8 cellular contexts compared by ENCODE assay signal in the genomic region with DNA sequence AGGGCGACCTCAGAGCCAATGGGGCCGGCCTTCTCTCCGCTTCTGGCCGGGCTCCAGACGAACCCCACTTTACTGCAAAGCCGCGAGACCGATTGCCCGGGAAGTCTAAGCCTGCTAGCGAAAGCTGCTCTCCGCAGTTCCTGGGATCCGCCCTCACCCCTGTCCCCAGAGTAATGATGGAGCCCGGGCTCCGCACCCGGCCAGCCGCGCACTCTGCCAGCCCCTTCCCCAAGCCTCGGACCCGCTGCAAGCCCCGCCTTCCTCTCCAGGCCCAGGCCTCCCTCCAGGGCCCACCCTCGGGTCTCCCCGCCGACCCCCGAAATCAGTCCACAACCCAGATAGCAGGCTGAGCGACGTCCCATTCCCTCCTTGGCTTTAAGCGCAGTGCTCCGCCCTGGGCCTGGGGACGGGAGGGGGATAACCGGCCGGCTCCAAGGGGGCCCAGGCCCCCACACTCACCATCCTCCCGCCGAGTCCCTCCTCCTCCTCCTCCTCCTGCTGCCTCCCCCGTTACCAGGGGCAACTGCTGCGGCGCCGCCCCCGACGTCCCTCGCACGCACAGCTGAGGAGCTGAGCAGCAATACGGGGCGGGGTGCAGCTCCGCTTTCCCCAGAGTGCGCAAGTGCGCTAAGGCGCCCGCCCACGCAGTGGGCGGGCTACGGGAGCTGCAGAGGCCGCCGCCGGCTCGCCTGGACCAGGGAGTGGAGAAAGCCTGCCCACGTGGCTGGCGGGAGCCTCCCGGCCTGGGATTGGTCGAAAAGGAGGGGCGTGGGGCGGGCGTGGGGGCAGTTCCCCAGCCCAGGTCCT. TPM values are rescaled to one million over a fixed set of nuclear protein-coding genes. Genes with fewer than 3 reads are reported as not detected.
DNase-seq lines count a peak whose midpoint lies in the region; ATAC-seq and TF ChIP-seq lines count a peak whose summit lies in the region.

A gene with protein sequence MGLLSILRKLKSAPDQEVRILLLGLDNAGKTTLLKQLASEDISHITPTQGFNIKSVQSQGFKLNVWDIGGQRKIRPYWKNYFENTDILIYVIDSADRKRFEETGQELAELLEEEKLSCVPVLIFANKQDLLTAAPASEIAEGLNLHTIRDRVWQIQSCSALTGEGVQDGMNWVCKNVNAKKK (minus strand): TSS at position 584 of the 807 bp plus-strand sequence. CDS start 122 bp downstream, at position 462.

- peaks cover 44% of the 10 kb centered on the region for H3K4me1 Mint-ChIP-seq in activated B cell treated with CpG ODN at 0.5 μM for 24 hours

- peak within 1 kb of the TSS; percentile 95 for H3K4me3 Mint-ChIP-seq in activated B cell treated with CpG ODN at 0.5 μM for 24 hours

- H3K27ac Mint-ChIP-seq in activated B cell treated with CpG ODN at 0.5 μM for 24 hours, result peak within 1 kb of the TSS; percentile 92

- no peaks in the 10 kb centered on the region for H3K9me3 Mint-ChIP-seq in activated B cell treated with CpG ODN at 0.5 μM for 24 hours

- ATAC-seq in HG03175 (IDR thresholded peaks at IDR 0.05; ENCODE audit: unreplicated experiment), result peak; percentile 79
- ATAC-seq in activated B cell treated with CpG ODN at 0.5 μM for 24 hours (ENCODE audit: low read depth), result peak; percentile 85

- peaks cover 21% of the 10 kb centered on the region for H3K36me3 Mint-ChIP-seq in activated B cell treated with CpG ODN at 0.5 μM for 24 hours (ENCODE audit: low read depth)

- intact Hi-C loops in activated B cell treated with CpG ODN at 0.5 μM for 24 hours (cut with micrococcal nuclease), result loop anchor here (1.0 to 5.0 kb wide), 10 partner anchors 29 to 653 kb away; a partner anchor contains a TSS

- TF ChIP-seq CTCF in AG09319 (IDR thresholded peaks at IDR 0.05; ENCODE audit: low read depth, low read length), result no peak; the same call in 1 of the 2 replicates
- TF ChIP-seq CTCF in activated B cell treated with CpG ODN at 0.5 μM for 24 hours (IDR thresholded peaks at IDR 0.05), result no peak

- peak; percentile 61 for TF ChIP-seq POLR2A in GM18951 (IDR thresholded peaks at IDR 0.05; ENCODE audit: extremely low read depth, insufficient read depth, insufficient read length)

- no peaks in the 10 kb centered on the region for H3K27me3 Mint-ChIP-seq in activated B cell treated with CpG ODN at 0.5 μM for 24 hours

- in situ Hi-C loops in GM18951 (cut with MboI; ENCODE audit: low sequenced_read_pairs, unreplicated experiment), result no loop called here

- POLR2A ChIA-PET in activated B cell treated with CpG ODN at 0.5 μM for 24 hours (lab: Charles Lee), result interaction anchor here (0.6 to 5.9 kb wide), 15 partner anchors 30 to 1807 kb away, joined by 3 to 137 read pairs (median 7); a partner anchor contains a TSS

- CTCF ChIA-PET in activated B cell treated with CpG ODN at 0.5 μM for 24 hours (lab: Charles Lee), result interaction anchor here (0.7 to 2.7 kb wide), 11 partner anchors 29 to 210 kb away, joined by 3 to 8 read pairs (median 4); a partner anchor contains a TSS

- DNase-seq in AG09319 (ENCODE audit: extremely low read depth, low read depth) (peak; percentile 96), NCI-H226 (peak; percentile 100), activated B cell treated with CpG ODN at 0.5 μM for 24 hours (peak; percentile 89), iris pigment epithelial cell (ENCODE audit: low read depth) (peak; percentile 99)
- DNase-seq in central memory CD4-positive, alpha-beta T cell, result peak; percentile 90
- peak; percentile 95 to 97 for DNase-seq in stimulated activated CD4-positive, alpha-beta T cell treated with anti-CD3 and anti-CD28 coated beads, Interleukin-12 subunit alpha, Interleukin-12 subunit beta, amount 100 ng/mL, for 24 hours (ENCODE audit: low read depth in 2 of 2)

RNA-seq across cellular contexts. Expression of the gene that starts here (rescaled TPM):
- 4.1 and 5.1 TPM in 2 replicates for total RNA-seq in activated B cell treated with CpG ODN at 0.5 μM for 24 hours

Comparison
In these comparisons a context has a peak if more than half of its experiments do, and no peak if none do; other contexts are left out.
1. Peak in every context shown above with its lines: DNase-seq and ATAC-seq.